ENCODE assay signal across 23 cellular contexts in the genomic region with DNA sequence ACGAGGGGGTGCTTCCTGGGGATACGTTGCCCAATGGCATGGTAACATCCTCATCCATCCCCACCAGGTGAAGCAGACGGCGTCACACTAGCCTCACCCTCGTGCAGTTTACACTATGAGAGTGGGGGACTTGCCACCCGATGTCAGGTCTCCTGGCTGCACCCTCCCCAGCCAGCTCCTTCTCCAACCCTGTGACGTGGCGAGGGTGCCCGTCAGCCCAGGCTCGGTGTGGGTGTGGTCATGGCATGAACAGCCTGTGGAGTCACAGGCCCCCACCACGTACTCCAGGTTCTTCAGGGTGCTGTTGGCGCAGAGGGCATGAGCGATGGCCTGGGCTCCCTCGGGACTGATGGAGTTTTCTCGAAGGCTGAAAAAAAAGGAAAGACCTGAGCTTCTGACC. TPM values are rescaled to one million over a fixed set of nuclear protein-coding genes. Genes with fewer than 3 reads are reported as not detected.
"Had no signal": no experiment of that assay in that cellular context is flagged by ENCODE, and none has a peak within 500 bp of the region (broad histone marks: within the 10 kb centered on the region; RNA-seq: fewer than 3 reads in every experiment).

No MANE protein-coding gene starts in this region.

- H3K27me3 Mint-ChIP-seq: activated CD4-positive, alpha-beta T cell treated with anti-CD3 and anti-CD28 coated beads, Interleukin-2, amount 10 ng/mL, durations not matched to agents 7 days and 5 days; naive thymus-derived CD8-positive, alpha-beta T cell had no signal

- DNase-seq: activated CD4-positive, alpha-beta T cell treated with anti-CD3 and anti-CD28 coated beads, Interleukin-2, amount 10 ng/mL, durations not matched to agents 7 days and 5 days; activated CD8-positive, alpha-beta T cell treated with anti-CD3 and anti-CD28 coated beads, Interleukin-2, amount 10 ng/mL, durations not matched to agents 7 days and 5 days; activated effector memory CD4-positive, alpha-beta T cell treated with anti-CD3 and anti-CD28 coated beads, Interleukin-2, amount 50 U/mL, for 16 hours; activated T-cell treated with anti-CD3 and anti-CD28 coated beads, Interleukin-2, amount 50 U/mL, for 4 hours; effector memory CD4-positive, alpha-beta T cell; esophagus squamous epithelium; left ventricle myocardium superior; mesenchymal stem cell; mucosa of descending colon; naive thymus-derived CD8-positive, alpha-beta T cell; nucleus accumbens; SJCRH30; T1000; testis; upper lobe of left lung had no signal

- H3K4me3 Mint-ChIP-seq: activated CD4-positive, alpha-beta T cell treated with anti-CD3 and anti-CD28 coated beads, Interleukin-2, amount 10 ng/mL, durations not matched to agents 7 days and 5 days; activated CD8-positive, alpha-beta T cell treated with anti-CD3 and anti-CD28 coated beads, Interleukin-2, amount 10 ng/mL, durations not matched to agents 7 days and 5 days; activated T-cell treated with anti-CD3 and anti-CD28 coated beads, Interleukin-2, amount 50 U/mL, for 4 hours; dendritic cell treated with granulocyte-macrophage colony-stimulating factor and Interleukin-4, amounts not matched to agents 40 ng/mL and 50 ng/mL, for 4 days; naive thymus-derived CD8-positive, alpha-beta T cell had no signal

- H3K27ac Mint-ChIP-seq: activated CD4-positive, alpha-beta T cell treated with anti-CD3 and anti-CD28 coated beads, Interleukin-2, amount 10 ng/mL, durations not matched to agents 7 days and 5 days; dendritic cell treated with granulocyte-macrophage colony-stimulating factor and Interleukin-4, amounts not matched to agents 40 ng/mL and 50 ng/mL, for 4 days had no signal

- ATAC-seq: activated CD4-positive, CD25-positive, alpha-beta regulatory T cell treated with anti-CD3 and anti-CD28 coated beads, Interleukin-2, amount 50 U/mL, for 24 hours; activated CD8-positive, alpha-beta T cell treated with anti-CD3 and anti-CD28 coated beads, Interleukin-2, amount 10 ng/mL, durations not matched to agents 7 days and 5 days; activated T-cell treated with anti-CD3 and anti-CD28 coated beads, Interleukin-2, amount 50 U/mL, for 4 hours; naive thymus-derived CD8-positive, alpha-beta T cell had no signal

- H3K9me3 Mint-ChIP-seq: activated CD4-positive, alpha-beta T cell treated with anti-CD3 and anti-CD28 coated beads, Interleukin-2, amount 10 ng/mL, durations not matched to agents 7 days and 5 days; activated T-cell treated with anti-CD3 and anti-CD28 coated beads, Interleukin-2, amount 50 U/mL, for 4 hours; naive thymus-derived CD8-positive, alpha-beta T cell had no signal

RNA-seq across cellular contexts. Expression of gene C16orf90, which starts 53.6 kb away (rescaled TPM):
- total RNA-seq: activated CD4-positive, alpha-beta T cell treated with anti-CD3 and anti-CD28 coated beads, Interleukin-2, amount 10 ng/mL, durations not matched to agents 7 days and 5 days; activated CD8-positive, alpha-beta T cell treated with anti-CD3 and anti-CD28 coated beads, Interleukin-2, amount 10 ng/mL, durations not matched to agents 7 days and 5 days; activated T-cell treated with anti-CD3 and anti-CD28 coated beads, Interleukin-2, amount 50 U/mL, for 4 hours; ascending aorta; chondrocyte; endothelial cell of umbilical vein; esophagus squamous epithelium; heart right ventricle; kidney epithelial cell; left ventricle myocardium superior; mucosa of descending colon; naive thymus-derived CD8-positive, alpha-beta T cell; SJCRH30; T-helper 1 cell treated with Interleukin-12 subunit alpha and Interleukin-12 subunit beta and Interleukin-4 antibody, amounts not matched to agents 30 ng/mL and 1 ng/mL, for 36 hours; upper lobe of left lung had no signal
- polyA plus RNA-seq: endothelial cell of umbilical vein, heart right ventricle had no signal
